In genomic region chr4:139316733-139317132, GRCh38 we compare ENCODE assay signal across 1 cellular context.
TF ChIP-seq lines count a peak whose summit lies in the region.

No MANE protein-coding gene starts in this region.

TF ChIP-seq in H1, 55 proteins besides CTCF, POLR2A, EP300 and RAD21:
- TF ChIP-seq E2F6 (IDR thresholded peaks at IDR 0.05) (no peak), CREB1 (IDR thresholded peaks at IDR 0.05) (no peak), ASH2L (IDR thresholded peaks at IDR 0.05; ENCODE audit: low read length) (no peak), RXRA (IDR thresholded peaks at IDR 0.05; ENCODE audit: insufficient read depth, low read depth, low read length) (no peak), SP2 (IDR thresholded peaks at IDR 0.05; ENCODE audit: low read length) (no peak), EGR1 (IDR thresholded peaks at IDR 0.05; ENCODE audit: borderline replicate concordance, low read depth, low read length) (no peak), KDM4A (IDR thresholded peaks at IDR 0.05; ENCODE audit: low read depth, low read length, severe bottlenecking) (no peak), SP1 (IDR thresholded peaks at IDR 0.05; ENCODE audit: low read depth, low read length) (no peak), EZH2 (IDR thresholded peaks at IDR 0.05; ENCODE audit: low read depth, low read length, severe bottlenecking) (no peak), SUZ12 (IDR thresholded peaks at IDR 0.05; ENCODE audit: low read length) (no peak), ATF2 (IDR thresholded peaks at IDR 0.05; ENCODE audit: low read length) (no peak), RFX5 (IDR thresholded peaks at IDR 0.05; ENCODE audit: borderline replicate concordance, low read depth, low read length) (no peak), CHD2 (IDR thresholded peaks at IDR 0.05; ENCODE audit: low read length) (no peak), GABPA (IDR thresholded peaks at IDR 0.05; ENCODE audit: borderline replicate concordance, insufficient read depth, low read length) (no peak), FOSL1 (IDR thresholded peaks at IDR 0.05; ENCODE audit: insufficient read depth, low read depth, low read length) (no peak), CBX8 (IDR thresholded peaks at IDR 0.05; ENCODE audit: borderline replicate concordance, low read depth, low read length) (no peak)
